1 cellular context compared by ENCODE assay signal in genomic region chr1:67684526-67685066, GRCh38.
TF ChIP-seq lines count a peak whose summit lies in the region.

No MANE protein-coding gene starts in this region.

TF ChIP-seq in WTC11, 78 proteins besides CTCF, POLR2A, EP300 and RAD21 (continued from another document):
- no peak for TF ChIP-seq ATF6 (CRISPR knock-in tag; IDR thresholded peaks at IDR 0.05)
- no peak for TF ChIP-seq FOXJ3 (CRISPR knock-in tag; IDR thresholded peaks at IDR 0.05; ENCODE audit: borderline replicate concordance)
- TF ChIP-seq E2F4 (CRISPR knock-in tag; IDR thresholded peaks at IDR 0.05; ENCODE audit: borderline replicate concordance, low read depth), result no peak
- no peak for TF ChIP-seq STAT6 (CRISPR knock-in tag; conservative IDR thresholded peaks at IDR 0.05; ENCODE audit: low read depth)
- no peak for TF ChIP-seq CBFB (CRISPR knock-in tag; IDR thresholded peaks at IDR 0.05; ENCODE audit: low read depth)
- TF ChIP-seq AFF4 (CRISPR knock-in tag; IDR thresholded peaks at IDR 0.05; ENCODE audit: borderline replicate concordance), result no peak
- no peak for TF ChIP-seq IRF1 (CRISPR knock-in tag; IDR thresholded peaks at IDR 0.05)
- TF ChIP-seq ZSCAN18 (CRISPR knock-in tag; IDR thresholded peaks at IDR 0.05), result no peak
TF ChIP-seq in WTC11: peak in this region for 0.
